ENCODE assay signal across 26 cellular contexts in the genomic region with DNA sequence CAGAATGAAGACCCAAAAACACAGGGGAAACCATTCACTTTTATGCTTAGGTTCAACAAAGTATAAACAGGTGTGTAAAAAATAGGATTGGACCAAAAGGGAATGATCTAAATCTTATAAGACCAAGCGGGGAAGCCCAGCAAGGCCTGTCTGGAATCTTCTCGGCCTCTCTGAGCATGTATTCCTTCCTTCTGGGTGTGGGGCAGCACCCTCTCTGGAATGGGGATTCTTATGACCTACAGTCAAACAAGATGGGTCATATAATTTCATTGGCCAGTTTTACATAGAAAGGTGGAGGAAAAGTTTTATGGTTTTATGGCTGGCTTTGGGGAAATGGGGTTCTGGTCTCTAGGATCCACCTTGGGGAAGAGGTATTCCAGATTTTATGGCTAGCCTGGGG. TPM values are rescaled to one million over a fixed set of nuclear protein-coding genes. Genes with fewer than 3 reads are reported as not detected.
A peak's percentile ranks its signal among the peaks of the same experiment; 100 is the strongest.
DNase-seq lines count a peak whose midpoint lies in the region; FAIRE-seq and TF ChIP-seq lines count a peak whose summit lies in the region.
"Had no signal": no experiment of that assay in that cellular context is flagged by ENCODE, and none has a peak within 500 bp of the region (broad histone marks: within the 10 kb centered on the region; RNA-seq: fewer than 3 reads in every experiment).

No MANE protein-coding gene starts in this region.

- intact Hi-C loops in testis (cut with DNase I; ENCODE audit: low total_unique reads) = no loop called here

- H3K9me2 ChIP-seq in hepatocyte (replicated peaks; ENCODE audit: insufficient read depth) = no peaks in the 10 kb centered on the region

- H3K27ac ChIP-seq in KMS-11 (peak overlapping the region; percentile 93; the same call in 1 of the 2 replicates), caudate nucleus (ENCODE audit: low read depth, low read length) (peak overlapping the region; percentile 7), hepatocyte (peak overlapping the region; percentile 48), mucosa of rectum (ENCODE audit: low read depth in 2 of 2, low read length in 2 of 2) (peak overlapping the region; percentile 59 to 71), testis (no peak overlapping the region)
- H3K27ac ChIP-seq: A549; BLaER1 treated with 17β-estradiol and CSF1 and Interleukin-3, amounts not matched to agents 10 nM and 100 nM had no signal

- 95% methylated on average over 2 of the region's 2 CpGs for WGBS in hepatocyte (ENCODE audit: low lambda C conversion rate, missing lambda C conversion rate)
- 94 to 97% methylated on average over 2 of the region's 2 CpGs for WGBS in testis, 2 donors

- H3K27me3 ChIP-seq in KMS-11 (ENCODE audit: insufficient read depth, low read depth) (no peaks in the 10 kb centered on the region), hepatocyte (no peaks in the 10 kb centered on the region), mucosa of rectum (ENCODE audit: control insufficient read depth in 2 of 2, insufficient read depth in 2 of 2, low read length in 2 of 2) (no peaks in the 10 kb centered on the region), testis (no peaks in the 10 kb centered on the region)
- H3K27me3 ChIP-seq: BE2C; BLaER1 treated with 17β-estradiol and CSF1 and Interleukin-3, amounts not matched to agents 10 nM and 100 nM had no signal

- peaks cover 98% of the 10 kb centered on the region for H3K4me1 ChIP-seq in KMS-11 (ENCODE audit: low read depth, poor library complexity, severe bottlenecking)
- no peaks in the 10 kb centered on the region for H3K4me1 ChIP-seq in hepatocyte (ENCODE audit: insufficient read depth)
- peaks cover 33 to 38% of the 10 kb centered on the region in 2 donors for H3K4me1 ChIP-seq in mucosa of rectum (ENCODE audit: control insufficient read depth in 2 of 2, insufficient read depth in 2 of 2, low read length in 2 of 2)
- no peaks in the 10 kb centered on the region for H3K4me1 ChIP-seq in testis
- H3K4me1 ChIP-seq: A549; BE2C; BLaER1 treated with 17β-estradiol and CSF1 and Interleukin-3, amounts not matched to agents 10 nM and 100 nM; HAP-1 had no signal

- H2AFZ ChIP-seq in KMS-11 (ENCODE audit: low read depth) (no peak overlapping the region), hepatocyte (no peak overlapping the region)

- DNase-seq in caudate nucleus (lab: John Stamatoyannopoulos, UW) (no peak), hepatocyte (ENCODE audit: low spot score) (no peak), ureter (ENCODE audit: low spot score) (no peak), testis (no peak), NCI-H446 treated with DMSO at 0.1 percent for 48 hours (lab: John Stamatoyannopoulos, UW) (no peak), GM12891 (ENCODE audit: insufficient read length, low spot score) (no peak)
- DNase-seq: 8988T; ACHN; AML-193; BE2C; Calu3; CD4-positive, alpha-beta memory T cell; COR-L47; DMS153; DND-41; GDM1; GOT3; HFFc6 had no signal

- no peaks in the 10 kb centered on the region for H4K20me1 ChIP-seq in KMS-11 (ENCODE audit: insufficient read depth)
- no peaks in the 10 kb centered on the region for H4K20me1 ChIP-seq in hepatocyte (ENCODE audit: insufficient read depth, poor library complexity, severe bottlenecking)
- H4K20me1 ChIP-seq: BLaER1 treated with 17β-estradiol and CSF1 and Interleukin-3, amounts not matched to agents 10 nM and 100 nM had no signal

- H3K79me2 ChIP-seq in KMS-11 (ENCODE audit: insufficient read depth, low read depth) = peaks cover 81% of the 10 kb centered on the region
- peaks cover 82% of the 10 kb centered on the region for H3K79me2 ChIP-seq in hepatocyte

- H3K4me3 ChIP-seq in KMS-11 (IDR thresholded peaks at IDR 0.05; ENCODE audit: insufficient read depth, low read depth, low read length) (no peak overlapping the region), hepatocyte (no peak overlapping the region), mucosa of rectum (ENCODE audit: low read length in 2 of 2) (peak overlapping the region in 1 of 2 donors; percentile 8), testis (no peak overlapping the region)
- H3K4me3 ChIP-seq: A549; BLaER1 treated with 17β-estradiol and CSF1 and Interleukin-3, amounts not matched to agents 10 nM and 100 nM; GM12878; HAP-1 had no signal

- H3K9me3 ChIP-seq in hepatocyte (ENCODE audit: low read depth) (no peaks in the 10 kb centered on the region), mucosa of rectum (ENCODE audit: control insufficient read depth in 2 of 2, low read length in 2 of 2) (no peaks in the 10 kb centered on the region), testis (no peaks in the 10 kb centered on the region)
- H3K9me3 ChIP-seq: A549; BE2C; BLaER1 treated with 17β-estradiol and CSF1 and Interleukin-3, amounts not matched to agents 10 nM and 100 nM; HAP-1 had no signal

- TF ChIP-seq POLR2A in testis (IDR thresholded peaks at IDR 0.05) (no peak), GM12891 (IDR thresholded peaks at IDR 0.05; ENCODE audit: low read depth, low read length) (no peak)

- H3K4me2 ChIP-seq in KMS-11 (peak overlapping the region; percentile 86), hepatocyte (peak overlapping the region; percentile 34)
- H3K4me2 ChIP-seq: A549; BLaER1 treated with 17β-estradiol and CSF1 and Interleukin-3, amounts not matched to agents 10 nM and 100 nM had no signal

- no peak for FAIRE-seq in GM12891 (lab: Jason Lieb, UNC)
- FAIRE-seq: A549, GM12878, GM18507, H54 had no signal

- H3K9ac ChIP-seq in KMS-11 = no peak overlapping the region
- H3K9ac ChIP-seq in mucosa of rectum (ENCODE audit: low read depth in 1 of 2, low read length in 2 of 2) = no peak overlapping the region
- H3K9ac ChIP-seq: BLaER1 treated with 17β-estradiol and CSF1 and Interleukin-3, amounts not matched to agents 10 nM and 100 nM had no signal

- TF ChIP-seq CTCF in KMS-11 (conservative IDR thresholded peaks at IDR 0.05; ENCODE audit: low read depth, low read length) (no peak), hepatocyte (IDR thresholded peaks at IDR 0.05; ENCODE audit: poor library complexity) (no peak), testis (IDR thresholded peaks at IDR 0.05) (no peak)

- H3K36me3 ChIP-seq in KMS-11 (ENCODE audit: insufficient read depth) (no peaks in the 10 kb centered on the region), hepatocyte (replicated peaks; ENCODE audit: insufficient read depth, low read depth) (no peaks in the 10 kb centered on the region), mucosa of rectum (ENCODE audit: control insufficient read depth in 2 of 2, insufficient read depth in 2 of 2, low read length in 2 of 2) (peaks cover 0 to 3% of the 10 kb centered on the region in 2 donors), testis (ENCODE audit: low read depth, missing control alignments) (no peaks in the 10 kb centered on the region)
- H3K36me3 ChIP-seq: BE2C; BLaER1 treated with 17β-estradiol and CSF1 and Interleukin-3, amounts not matched to agents 10 nM and 100 nM; HAP-1 had no signal

TF ChIP-seq in GM12891, 5 proteins besides CTCF, POLR2A, EP300 and RAD21:
- no peak for TF ChIP-seq SPI1 (IDR thresholded peaks at IDR 0.05; ENCODE audit: low read depth, low read length)
- TF ChIP-seq POLR2AphosphoS5 (IDR thresholded peaks at IDR 0.05; ENCODE audit: low read depth, low read length) = no peak

RNA-seq across cellular contexts. Expression of gene KCNK1, which starts 11.2 kb away (rescaled TPM):
- total RNA-seq in hepatocyte (16.1 and 21.4 TPM in 2 replicates), ureter (6.9 TPM), testis (1 to 10 TPM; 1.8 to 2.0 TPM)
- polyA plus RNA-seq in hepatocyte (25.9 and 27.1 TPM in 2 replicates), testis (ENCODE audit: insufficient read depth, low read depth, low replicate concordance) (3.9 TPM)
- 0.87 TPM for polyA plus RNA-seq in GM12891 (2012; ENCODE audit: low read depth, missing spikeins)
- total RNA-seq: CD4-positive, alpha-beta memory T cell; HFFc6 had no signal
- polyA plus RNA-seq: CD4-positive, alpha-beta memory T cell had no signal

Comparison
In these comparisons a context has a peak if more than half of its experiments do, and no peak if none do; other contexts are left out.
1. H3K27ac ChIP-seq: peak in KMS-11 (single experiment), caudate nucleus (single experiment), hepatocyte (single experiment) and mucosa of rectum (2 of 2); none in testis (0 of 2).